8 cellular contexts compared by ENCODE assay signal in genomic region chr11:67629386-67630229, GRCh38. TPM values are rescaled to one million over a fixed set of nuclear protein-coding genes. Genes with fewer than 3 reads are reported as not detected.
DNase-seq lines count a peak whose midpoint lies in the region; ATAC-seq, FAIRE-seq and TF ChIP-seq lines count a peak whose summit lies in the region.

NUDT8 (minus strand) TSS chr11:67629937; CDS start chr11:67629911, 26 bp downstream.

- no peaks in the 10 kb centered on the region for H3K27me3 Mint-ChIP-seq in Calu3 (ENCODE audit: unreplicated experiment)
- H3K27me3 Mint-ChIP-seq in activated T-helper 17 cell treated with anti-CD3 and anti-CD28 coated beads, Interleukin-2, amount 50 U/mL, for 72 hours: no peaks in the 10 kb centered on the region
- no peaks in the 10 kb centered on the region for H3K27me3 Mint-ChIP-seq in nephron (ENCODE audit: low read depth)

- H3K9me3 Mint-ChIP-seq in Calu3 (ENCODE audit: low read depth, unreplicated experiment) (no peaks in the 10 kb centered on the region), nephron (no peaks in the 10 kb centered on the region)
- no peaks in the 10 kb centered on the region for H3K9me3 Mint-ChIP-seq in activated T-helper 17 cell treated with anti-CD3 and anti-CD28 coated beads, Interleukin-2, amount 50 U/mL, for 72 hours

- peak within 1 kb of the TSS; percentile 71 for H3K4me3 Mint-ChIP-seq in Calu3 (ENCODE audit: low read depth, unreplicated experiment)
- peak within 1 kb of the TSS; percentile 84 for H3K4me3 Mint-ChIP-seq in activated T-helper 17 cell treated with anti-CD3 and anti-CD28 coated beads, Interleukin-2, amount 50 U/mL, for 72 hours
- H3K4me3 Mint-ChIP-seq in nephron: peak within 1 kb of the TSS; percentile 85 to 94 (median 88)

- intact Hi-C loops in Calu3 (cut with micrococcal nuclease; ENCODE audit: unreplicated experiment): no loop called here

- H3K36me3 Mint-ChIP-seq in Calu3 (ENCODE audit: insufficient read depth, unreplicated experiment) (peaks cover 11% of the 10 kb centered on the region), nephron (ENCODE audit: low read depth) (peaks cover 24% of the 10 kb centered on the region)
- H3K36me3 Mint-ChIP-seq in activated T-helper 17 cell treated with anti-CD3 and anti-CD28 coated beads, Interleukin-2, amount 50 U/mL, for 72 hours (ENCODE audit: low read depth): no peaks in the 10 kb centered on the region

- peak; percentile 41 for ATAC-seq in GM19463 (IDR thresholded peaks at IDR 0.05; ENCODE audit: unreplicated experiment)
- peak; percentile 70 for ATAC-seq in activated T-helper 17 cell treated with anti-CD3 and anti-CD28 coated beads, Interleukin-2, amount 50 U/mL, for 72 hours (replicated peaks)
- ATAC-seq in stimulated activated naive CD8-positive, alpha-beta T cell treated with anti-CD3 and anti-CD28 coated beads, Interleukin-15, Interleukin-2, amounts not matched to agents 100 U/mL and 50 U/mL, for 24 hours: peak; percentile 72

- H3K27ac Mint-ChIP-seq in Calu3 (ENCODE audit: unreplicated experiment): peak within 1 kb of the TSS; percentile 45
- peak within 1 kb of the TSS; percentile 89 for H3K27ac Mint-ChIP-seq in activated T-helper 17 cell treated with anti-CD3 and anti-CD28 coated beads, Interleukin-2, amount 50 U/mL, for 72 hours
- peak within 1 kb of the TSS; percentile 17 to 82 (median 67) for H3K27ac Mint-ChIP-seq in nephron

- FAIRE-seq in RCC 7860 (lab: Jason Lieb, UNC): no peak

- BruUV-seq in Calu3 (replicated peaks; lab: Mats Ljungman, UMichigan): no TSS peak

- H3K4me1 Mint-ChIP-seq in Calu3 (ENCODE audit: low read depth, unreplicated experiment) (no peaks in the 10 kb centered on the region), nephron (peaks cover 4% of the 10 kb centered on the region)
- H3K4me1 Mint-ChIP-seq in activated T-helper 17 cell treated with anti-CD3 and anti-CD28 coated beads, Interleukin-2, amount 50 U/mL, for 72 hours: no peaks in the 10 kb centered on the region

- peak; percentile 83 for DNase-seq in Calu3
- peak; percentile 57 for DNase-seq in HS-27A (ENCODE audit: low read depth)
- DNase-seq in RCC 7860 (ENCODE audit: low spot score): peak; percentile 48
- DNase-seq in fibroblast of peridontal ligament (ENCODE audit: extremely low read depth): peak; percentile 67
- peak; percentile 90 for DNase-seq in stimulated activated naive CD8-positive, alpha-beta T cell treated with anti-CD3 and anti-CD28 coated beads, Interleukin-15, Interleukin-2, amounts not matched to agents 100 U/mL and 50 U/mL, for 24 hours

- CTCF ChIA-PET in Calu3 (lab: Charles Lee): interaction anchor here (0.7 to 2.8 kb wide), 15 partner anchors 9 to 498 kb away, joined by 3 to 17 read pairs (median 4); partner anchors contain the start of genes GSTP1 and PPP1CA

- TF ChIP-seq CTCF in Calu3 (IDR thresholded peaks at IDR 0.05; ENCODE audit: unreplicated experiment): peak; percentile 90
- TF ChIP-seq CTCF in nephron (IDR thresholded peaks at IDR 0.05; ENCODE audit: unreplicated experiment in 3 of 3): peak; percentile 89 to 93 (median 90)

RNA-seq across cellular contexts. Expression of gene NUDT8, which starts in this region (rescaled TPM):
- total RNA-seq in Calu3 (2022): 9.7 and 12.7 TPM in 2 replicates
- total RNA-seq in activated T-helper 17 cell treated with anti-CD3 and anti-CD28 coated beads, Interleukin-2, amount 50 U/mL, for 72 hours: 10 to 100 TPM; 12.0 to 23.1 TPM

Comparison
In these comparisons a context has a peak if more than half of its experiments do, and no peak if none do; other contexts are left out.
1. Peak in every context shown above with its lines: DNase-seq and ATAC-seq.